In genomic region chr19:41871573-41872383, GRCh38 we compare ENCODE assay signal across 9 cellular contexts. TPM values are rescaled to one million over a fixed set of nuclear protein-coding genes. Genes with fewer than 3 reads are reported as not detected.
DNase-seq lines count a peak whose midpoint lies in the region; ATAC-seq and TF ChIP-seq lines count a peak whose summit lies in the region.
"Had no signal": no experiment of that assay in that cellular context is flagged by ENCODE, and none has a peak within 500 bp of the region (broad histone marks: within the 10 kb centered on the region; RNA-seq: fewer than 3 reads in every experiment).

No MANE protein-coding gene starts in this region.

- H3K4me1 ChIP-seq in tibial artery: no peaks in the 10 kb centered on the region

- H3K27ac ChIP-seq in tibial artery: no peak overlapping the region

- H3K9me3 ChIP-seq in tibial artery: no peaks in the 10 kb centered on the region

- H3K4me1 Mint-ChIP-seq in central memory CD8-positive, alpha-beta T cell: peaks cover 59% of the 10 kb centered on the region

- no peaks in the 10 kb centered on the region for H3K27me3 ChIP-seq in tibial artery

- peak; percentile 15 for DNase-seq in SKM-1 (lab: John Stamatoyannopoulos, UW; ENCODE audit: unreplicated experiment)
- DNase-seq in central memory CD8-positive, alpha-beta T cell (ENCODE audit: low spot score in 2 of 2): peak; percentile 42 to 66
- DNase-seq in stimulated activated CD4-positive, alpha-beta T cell treated with anti-CD3 and anti-CD28 coated beads, Interleukin-15, amount 100 ng/mL, for 48 hours (ENCODE audit: low read depth in 2 of 2): peak; percentile 59 to 69
- no peak for DNase-seq in inferior parietal cortex (ENCODE audit: extremely low spot score)
- DNase-seq in A172 (ENCODE audit: low spot score): no peak
- no peak for DNase-seq in tibial artery

- H3K27ac Mint-ChIP-seq in central memory CD8-positive, alpha-beta T cell (ENCODE audit: low read depth): peak overlapping the region; percentile 99

- H3K27me3 Mint-ChIP-seq in central memory CD8-positive, alpha-beta T cell: no peaks in the 10 kb centered on the region

- TF ChIP-seq CTCF in tibial artery (IDR thresholded peaks at IDR 0.05): no peak

- no peaks in the 10 kb centered on the region for H3K9me3 Mint-ChIP-seq in central memory CD8-positive, alpha-beta T cell

- peaks cover 34 to 59% (median 46%) of the 10 kb centered on the region in 3 donors for H3K36me3 ChIP-seq in tibial artery

- H3K4me3 ChIP-seq in tibial artery: no peak overlapping the region

- intact Hi-C loops in tibial artery (cut with DNase I; ENCODE audit: low total_unique reads): no loop called here

- ATAC-seq in GM18502 (IDR thresholded peaks at IDR 0.05; ENCODE audit: poor library complexity, unreplicated experiment): peak; percentile 51
- peak; percentile 53 for ATAC-seq in HG02759 (IDR thresholded peaks at IDR 0.05; ENCODE audit: unreplicated experiment)
- ATAC-seq in central memory CD8-positive, alpha-beta T cell (replicated peaks; ENCODE audit: extremely low read depth, poor library complexity, severe bottlenecking): peak; percentile 53

- H3K36me3 Mint-ChIP-seq in central memory CD8-positive, alpha-beta T cell (ENCODE audit: insufficient read depth): peaks cover 28% of the 10 kb centered on the region

- H3K4me3 Mint-ChIP-seq in central memory CD8-positive, alpha-beta T cell: peak overlapping the region; percentile 76

RNA-seq across cellular contexts. Expression of gene CD79A, which starts 5.3 kb away (rescaled TPM):
- total RNA-seq in A172 (2014; rRNA removed; shearing (Covaris generic)): not detected in 2 replicates

RNA-seq across cellular contexts. Expression of gene ARHGEF1, which starts 11.2 kb away (rescaled TPM):
- 72.5 and 108 TPM in 2 replicates for total RNA-seq in A172 (2014; rRNA removed; shearing (Covaris generic))

RNA-seq across cellular contexts. Expression of gene RPS19, which starts 11.7 kb away (rescaled TPM):
- total RNA-seq in A172 (2014; rRNA removed; shearing (Covaris generic)): 1,133 and 1,859 TPM in 2 replicates

RNA-seq across cellular contexts. Expression of gene DMRTC2, which starts 26.9 kb away (rescaled TPM):
- not detected in 2 replicates for total RNA-seq in A172 (2014; rRNA removed; shearing (Covaris generic))
- total RNA-seq: M059J had no signal

RNA-seq across cellular contexts. Expression of gene LYPD4, which starts 27.3 kb away (rescaled TPM):
- total RNA-seq in A172 (2014; rRNA removed; shearing (Covaris generic)): not detected in 2 replicates
- total RNA-seq: M059J had no signal

Comparison
In these comparisons a context has a peak if more than half of its experiments do, and no peak if none do; other contexts are left out.
1. DNase-seq: peak in SKM-1 (single experiment), central memory CD8-positive, alpha-beta T cell (2 of 2) and stimulated activated CD4-positive, alpha-beta T cell treated with anti-CD3 and anti-CD28 coated beads, Interleukin-15, amount 100 ng/mL, for 48 hours (2 of 2); none in inferior parietal cortex (single experiment), A172 (single experiment) and tibial artery (0 of 2).
2. Peak in every context shown above with its lines, with median percentiles within 50 percentile points of each other: ATAC-seq.